10 cellular contexts compared by ENCODE assay signal in genomic region chr3:179956416-179956830, GRCh38.
DNase-seq lines count a peak whose midpoint lies in the region; ATAC-seq and TF ChIP-seq lines count a peak whose summit lies in the region.
"Had no signal": no experiment of that assay in that cellular context is flagged by ENCODE, and none has a peak within 500 bp of the region (broad histone marks: within the 10 kb centered on the region; RNA-seq: fewer than 3 reads in every experiment).

No MANE protein-coding gene starts in this region.

- peak; percentile 92 for ATAC-seq in GM19467 (IDR thresholded peaks at IDR 0.05; ENCODE audit: unreplicated experiment)
- ATAC-seq in HG03159 (IDR thresholded peaks at IDR 0.05; ENCODE audit: unreplicated experiment) = peak; percentile 90
- no peak for ATAC-seq in upper lobe of right lung

- no peaks in the 10 kb centered on the region for H3K36me3 ChIP-seq in SK-N-MC (ENCODE audit: insufficient read depth, low read length)
- no peaks in the 10 kb centered on the region for H3K36me3 ChIP-seq in upper lobe of right lung
- no peaks in the 10 kb centered on the region for H3K36me3 ChIP-seq in prostate gland

- no peaks in the 10 kb centered on the region for H3K27me3 ChIP-seq in upper lobe of right lung
- H3K27me3 ChIP-seq in prostate gland (replicated peaks; ENCODE audit: insufficient read depth) = no peaks in the 10 kb centered on the region

- no peak overlapping the region for H3K9ac ChIP-seq in SK-N-MC (ENCODE audit: insufficient read length)

- peak; percentile 57 for DNase-seq in GM10266 (ENCODE audit: extremely low spot score)
- peak; percentile 77 for DNase-seq in SK-N-MC (ENCODE audit: low read depth, low spot score)
- DNase-seq in upper lobe of right lung = no peak
- DNase-seq in prostate gland (ENCODE audit: low spot score) = no peak
- no peak for DNase-seq in nephron progenitor cell
- DNase-seq in GOT3 (lab: John Stamatoyannopoulos, UW) = no peak
- DNase-seq: DMS53, NCI-H1694 treated with DMSO at 0.1 percent for 48 hours had no signal

- intact Hi-C loops in upper lobe of right lung (cut with DNase I) = no loop called here
- intact Hi-C loops in prostate gland (cut with DNase I) = no loop called here

- H3K27ac Mint-ChIP-seq in nephron progenitor cell = no peak overlapping the region

- H3K4me1 Mint-ChIP-seq in nephron progenitor cell = peaks cover 19% of the 10 kb centered on the region

- no peak overlapping the region for H3K4me3 Mint-ChIP-seq in nephron progenitor cell

- 82% methylated on average over 7 of the region's 7 CpGs for WGBS in prostate gland

- H3K27me3 Mint-ChIP-seq in nephron progenitor cell (ENCODE audit: low read depth, poor library complexity) = peaks cover 4% of the 10 kb centered on the region

- no peak for TF ChIP-seq POLR2A in prostate gland (IDR thresholded peaks at IDR 0.05)

- peak overlapping the region; percentile 51 for H3K4me3 ChIP-seq in SK-N-MC
- no peak overlapping the region for H3K4me3 ChIP-seq in upper lobe of right lung
- no peak overlapping the region for H3K4me3 ChIP-seq in prostate gland

- TF ChIP-seq CTCF in GM10266 (IDR thresholded peaks at IDR 0.05; ENCODE audit: control insufficient read depth, insufficient read depth, low read depth, missing control alignments) = no peak
- TF ChIP-seq CTCF in upper lobe of right lung (IDR thresholded peaks at IDR 0.05) = no peak
- no peak for TF ChIP-seq CTCF in prostate gland (IDR thresholded peaks at IDR 0.05)
- no peak for TF ChIP-seq CTCF in nephron progenitor cell (IDR thresholded peaks at IDR 0.05)

- no peaks in the 10 kb centered on the region for H3K9me3 ChIP-seq in SK-N-MC (ENCODE audit: low read depth, low read length)
- no peaks in the 10 kb centered on the region for H3K9me3 ChIP-seq in upper lobe of right lung
- H3K9me3 ChIP-seq in prostate gland = no peaks in the 10 kb centered on the region

- H3K27ac ChIP-seq in SK-N-MC (peak overlapping the region; percentile 18; the same call in 1 of the 2 replicates), upper lobe of right lung (no peak overlapping the region), prostate gland (no peak overlapping the region)

- peaks cover 4% of the 10 kb centered on the region for H3K9me3 Mint-ChIP-seq in nephron progenitor cell

- H3K4me1 ChIP-seq in upper lobe of right lung = no peaks in the 10 kb centered on the region
- H3K4me1 ChIP-seq in prostate gland (replicated peaks) = no peaks in the 10 kb centered on the region

- H3K36me3 Mint-ChIP-seq in nephron progenitor cell (ENCODE audit: low read depth) = no peaks in the 10 kb centered on the region

Comparison
In these comparisons a context has a peak if more than half of its experiments do, and no peak if none do; other contexts are left out.
1. DNase-seq: peak in GM10266 (single experiment) and SK-N-MC (single experiment); none in upper lobe of right lung (single experiment), prostate gland (single experiment), nephron progenitor cell (single experiment) and GOT3 (single experiment).